17 cellular contexts compared by ENCODE assay signal in the genomic region with DNA sequence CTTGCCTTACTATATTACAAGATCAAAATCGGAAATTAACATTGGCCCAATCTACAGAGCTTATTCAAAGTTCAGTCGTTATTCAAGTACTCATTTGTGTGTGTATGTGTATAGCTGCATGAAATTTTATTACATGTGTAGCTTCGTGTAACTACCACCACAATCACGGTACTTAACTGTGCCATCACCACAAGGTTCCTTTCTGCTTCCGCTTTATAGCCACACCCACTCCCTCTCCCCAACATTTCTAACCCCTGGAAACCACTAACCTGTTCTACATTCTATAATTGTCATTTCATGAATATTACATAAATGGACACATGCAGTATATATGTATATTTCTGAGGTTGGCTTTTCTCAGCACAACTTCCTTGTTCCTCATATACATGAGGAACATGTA. TPM values are rescaled to one million over a fixed set of nuclear protein-coding genes. Genes with fewer than 3 reads are reported as not detected.
A peak's percentile ranks its signal among the peaks of the same experiment; 100 is the strongest.
DNase-seq lines count a peak whose midpoint lies in the region; ATAC-seq and TF ChIP-seq lines count a peak whose summit lies in the region.
"Had no signal": no experiment of that assay in that cellular context is flagged by ENCODE, and none has a peak within 500 bp of the region (broad histone marks: within the 10 kb centered on the region; RNA-seq: fewer than 3 reads in every experiment).

No MANE protein-coding gene starts in this region.

- H3K36me3 Mint-ChIP-seq in activated CD4-positive, alpha-beta T cell treated with anti-CD3 and anti-CD28 coated beads for 36 hours (ENCODE audit: low read depth): peaks cover 29% of the 10 kb centered on the region
- peaks cover 32% of the 10 kb centered on the region for H3K36me3 Mint-ChIP-seq in natural killer cell treated with Interleukin-12 subunit alpha and Interleukin-12 subunit beta and Interleukin-15 and Interleukin-18, amount 100 ng/mL, for 72 hours
- no peaks in the 10 kb centered on the region for H3K36me3 Mint-ChIP-seq in natural killer cell
- H3K36me3 Mint-ChIP-seq in activated naive CD8-positive, alpha-beta T cell: peaks cover 8% of the 10 kb centered on the region

- peaks cover 4% of the 10 kb centered on the region for H3K9me3 Mint-ChIP-seq in activated CD4-positive, alpha-beta T cell treated with anti-CD3 and anti-CD28 coated beads for 36 hours (ENCODE audit: low read depth)
- H3K9me3 Mint-ChIP-seq in natural killer cell treated with Interleukin-12 subunit alpha and Interleukin-12 subunit beta and Interleukin-15 and Interleukin-18, amount 100 ng/mL, for 72 hours: no peaks in the 10 kb centered on the region
- H3K9me3 Mint-ChIP-seq in natural killer cell: no peaks in the 10 kb centered on the region
- H3K9me3 Mint-ChIP-seq in activated naive CD8-positive, alpha-beta T cell (ENCODE audit: low read depth): no peaks in the 10 kb centered on the region

- no peak for TF ChIP-seq CTCF in natural killer cell (IDR thresholded peaks at IDR 0.05)

- CTCF ChIA-PET in activated CD4-positive, alpha-beta T cell treated with anti-CD3 and anti-CD28 coated beads for 36 hours (lab: Charles Lee): interaction anchor here (0.7 to 1.7 kb wide), 11 partner anchors 9 to 328 kb away, joined by 3 to 6 read pairs (median 4); no protein-coding TSS in a partner anchor

- no peak for DNase-seq in activated CD4-positive, alpha-beta T cell treated with anti-CD3 and anti-CD28 coated beads for 36 hours
- no peak for DNase-seq in activated CD4-positive, alpha-beta T cell treated with anti-CD3 and anti-CD28 coated beads for 4 hours
- no peak for DNase-seq in natural killer cell treated with Interleukin-12 subunit alpha and Interleukin-12 subunit beta and Interleukin-15 and Interleukin-18, amount 100 ng/mL, for 72 hours (ENCODE audit: low spot score)
- DNase-seq in natural killer cell: no peak
- DNase-seq in NCI-H2171 (lab: John Stamatoyannopoulos, UW): no peak
- DNase-seq in stimulated activated CD4-positive, alpha-beta T cell treated with anti-CD3 and anti-CD28 coated beads, Interleukin-4, amount 100 ng/mL, for 24 hours: no peak
- DNase-seq in DMS153 (lab: John Stamatoyannopoulos, UW): no peak
- DNase-seq: 8988T, COR-L47, MV-4-11, NCI-H1417 treated with DMSO at 0.1 percent for 48 hours, NCI-H2029 treated with DMSO at 0.1 percent for 48 hours, NCI-H510A treated with DMSO at 0.1 percent for 48 hours, RPMI8226 had no signal

- no peaks in the 10 kb centered on the region for H3K27me3 Mint-ChIP-seq in activated CD4-positive, alpha-beta T cell treated with anti-CD3 and anti-CD28 coated beads for 36 hours
- H3K27me3 Mint-ChIP-seq in natural killer cell treated with Interleukin-12 subunit alpha and Interleukin-12 subunit beta and Interleukin-15 and Interleukin-18, amount 100 ng/mL, for 72 hours: peaks cover 0 to 2% of the 10 kb centered on the region in 2 donors
- peaks cover 2 to 4% of the 10 kb centered on the region in 2 donors for H3K27me3 Mint-ChIP-seq in natural killer cell (ENCODE audit: low read depth in 2 of 2)
- H3K27me3 Mint-ChIP-seq in activated naive CD8-positive, alpha-beta T cell: no peaks in the 10 kb centered on the region

- H3K4me1 Mint-ChIP-seq in activated CD4-positive, alpha-beta T cell treated with anti-CD3 and anti-CD28 coated beads for 36 hours: peaks cover 76% of the 10 kb centered on the region
- H3K4me1 Mint-ChIP-seq in natural killer cell treated with Interleukin-12 subunit alpha and Interleukin-12 subunit beta and Interleukin-15 and Interleukin-18, amount 100 ng/mL, for 72 hours (ENCODE audit: low read depth in 2 of 2): peaks cover 30 to 72% of the 10 kb centered on the region in 2 donors
- peaks cover 0 to 5% of the 10 kb centered on the region in 2 donors for H3K4me1 Mint-ChIP-seq in natural killer cell
- peaks cover 65% of the 10 kb centered on the region for H3K4me1 Mint-ChIP-seq in activated naive CD8-positive, alpha-beta T cell (ENCODE audit: low read depth)

- peak overlapping the region; percentile 78 for H3K27ac Mint-ChIP-seq in activated CD4-positive, alpha-beta T cell treated with anti-CD3 and anti-CD28 coated beads for 36 hours
- H3K27ac Mint-ChIP-seq in natural killer cell treated with Interleukin-12 subunit alpha and Interleukin-12 subunit beta and Interleukin-15 and Interleukin-18, amount 100 ng/mL, for 72 hours: peak overlapping the region; percentile 78 to 100
- H3K27ac Mint-ChIP-seq in natural killer cell: no peak overlapping the region
- H3K27ac Mint-ChIP-seq in activated naive CD8-positive, alpha-beta T cell: peak overlapping the region; percentile 90

- peak overlapping the region; percentile 32 for H3K4me3 Mint-ChIP-seq in activated CD4-positive, alpha-beta T cell treated with anti-CD3 and anti-CD28 coated beads for 36 hours
- H3K4me3 Mint-ChIP-seq in natural killer cell treated with Interleukin-12 subunit alpha and Interleukin-12 subunit beta and Interleukin-15 and Interleukin-18, amount 100 ng/mL, for 72 hours: peak overlapping the region; percentile 66
- no peak overlapping the region for H3K4me3 Mint-ChIP-seq in natural killer cell
- peak overlapping the region; percentile 15 for H3K4me3 Mint-ChIP-seq in activated naive CD8-positive, alpha-beta T cell

- no peak for ATAC-seq in activated CD4-positive, alpha-beta T cell treated with anti-CD3 and anti-CD28 coated beads for 36 hours
- ATAC-seq in natural killer cell treated with Interleukin-12 subunit alpha and Interleukin-12 subunit beta and Interleukin-15 and Interleukin-18, amount 100 ng/mL, for 72 hours: peak in 1 of 2 donors; percentile 1
- no peak for ATAC-seq in natural killer cell

- POLR2A ChIA-PET in activated CD4-positive, alpha-beta T cell treated with anti-CD3 and anti-CD28 coated beads for 36 hours (lab: Charles Lee): interaction anchor here (1.0 to 1.5 kb wide), 3 partner anchors 9 to 223 kb away, joined by 3 to 5 read pairs (median 4); no protein-coding TSS in a partner anchor

- intact Hi-C loops in activated CD4-positive, alpha-beta T cell treated with anti-CD3 and anti-CD28 coated beads for 36 hours (cut with DNase I, micrococcal nuclease): loop anchor here in 1 of 2 experiments (1.0 kb wide), 1 partner anchor 303 kb away; no protein-coding TSS in a partner anchor
- intact Hi-C loops in natural killer cell (cut with micrococcal nuclease): no loop called here

RNA-seq across cellular contexts. Expression of a gene that starts 4.0 kb away (rescaled TPM):
- total RNA-seq in activated CD4-positive, alpha-beta T cell treated with anti-CD3 and anti-CD28 coated beads for 36 hours: under 1 TPM; 0.69 to 0.75 TPM
- total RNA-seq in natural killer cell treated with Interleukin-12 subunit alpha and Interleukin-12 subunit beta and Interleukin-15 and Interleukin-18, amount 100 ng/mL, for 72 hours: not detected
- not detected for total RNA-seq in natural killer cell
- total RNA-seq: H1, OCI-LY7 had no signal

RNA-seq across cellular contexts. Expression of a gene that starts 28.3 kb away (rescaled TPM):
- total RNA-seq in activated CD4-positive, alpha-beta T cell treated with anti-CD3 and anti-CD28 coated beads for 36 hours: not detected
- not detected for total RNA-seq in natural killer cell treated with Interleukin-12 subunit alpha and Interleukin-12 subunit beta and Interleukin-15 and Interleukin-18, amount 100 ng/mL, for 72 hours
- not detected for total RNA-seq in natural killer cell
- total RNA-seq: H1, OCI-LY7 had no signal

Comparison
In these comparisons a context has a peak if more than half of its experiments do, and no peak if none do; other contexts are left out.
1. H3K27ac Mint-ChIP-seq: peak in activated CD4-positive, alpha-beta T cell treated with anti-CD3 and anti-CD28 coated beads for 36 hours (single experiment), natural killer cell treated with Interleukin-12 subunit alpha and Interleukin-12 subunit beta and Interleukin-15 and Interleukin-18, amount 100 ng/mL, for 72 hours (2 of 2) and activated naive CD8-positive, alpha-beta T cell (single experiment); none in natural killer cell (0 of 2).